In genomic region chr20:7078804-7079203, GRCh38 we compare ENCODE assay signal across 35 cellular contexts.
"Had no signal": no experiment of that assay in that cellular context is flagged by ENCODE, and none has a peak within 500 bp of the region (broad histone marks: within the 10 kb centered on the region; RNA-seq: fewer than 3 reads in every experiment).

No MANE protein-coding gene starts in this region.

- H3K9me3 ChIP-seq: MG63 had no signal

- H3K27me3 ChIP-seq: MG63 had no signal

- H3K4me3 ChIP-seq: MG63 had no signal

- H3K36me3 ChIP-seq: MG63 had no signal

- DNase-seq: MG63, MM.1S, MV-4-11, NCI-H1048, NCI-H1092, NCI-H1092 treated with DMSO at 0.1 percent for 48 hours, NCI-H1105, NCI-H1105 treated with DMSO at 0.1 percent for 48 hours, NCI-H1417, NCI-H1417 treated with DMSO at 0.1 percent for 48 hours, NCI-H1436, NCI-H1436 treated with DMSO at 0.1 percent for 48 hours, NCI-H146, NCI-H1694, NCI-H1694 treated with DMSO at 0.1 percent for 48 hours, NCI-H187, NCI-H187 treated with DMSO at 0.1 percent for 48 hours, NCI-H1930, NCI-H2029, NCI-H2029 treated with DMSO at 0.1 percent for 48 hours, NCI-H2081, NCI-H2081 treated with DMSO at 0.1 percent for 48 hours, NCI-H2107, NCI-H2171, NCI-H2171 treated with DMSO at 0.1 percent for 48 hours, NCI-H2227 treated with DMSO at 0.1 percent for 48 hours, NCI-H226, NCI-H345, NCI-H446, NCI-H446 treated with DMSO at 0.1 percent for 48 hours, NCI-H510A, NCI-H510A treated with DMSO at 0.1 percent for 48 hours, NCI-H524, NCI-H524 treated with DMSO at 0.1 percent for 48 hours, NCI-H526 had no signal
